Comparison of ENCODE assay signal across 21 cellular contexts in genomic region chr3:70298385-70298784, GRCh38. TPM values are rescaled to one million over a fixed set of nuclear protein-coding genes. Genes with fewer than 3 reads are reported as not detected.
"Had no signal": no experiment of that assay in that cellular context is flagged by ENCODE, and none has a peak within 500 bp of the region (broad histone marks: within the 10 kb centered on the region; RNA-seq: fewer than 3 reads in every experiment).

No MANE protein-coding gene starts in this region.

- H3K4me1 ChIP-seq: psoas muscle, right lobe of liver, spleen, stomach, thyroid gland had no signal

- H3K9me3 Mint-ChIP-seq: activated T-helper 1 cell treated with anti-CD3 and anti-CD28 coated beads, Interleukin-12 subunit alpha, Interleukin-12 subunit beta, Interleukin-2, Interleukin-4 antibody, amounts not matched to agents 30 ng/mL and 10 ng/mL and 1 ng/mL, durations not matched to agents 14 hours and 24 hours and 36 hours; endodermal cell; nephron had no signal

- H3K27ac Mint-ChIP-seq: activated T-helper 1 cell treated with anti-CD3 and anti-CD28 coated beads, Interleukin-12 subunit alpha, Interleukin-12 subunit beta, Interleukin-2, Interleukin-4 antibody, amounts not matched to agents 30 ng/mL and 10 ng/mL and 1 ng/mL, durations not matched to agents 14 hours and 24 hours and 36 hours; endodermal cell had no signal

- H3K27ac ChIP-seq: ascending aorta, dorsolateral prefrontal cortex, psoas muscle, right lobe of liver, spleen, stomach, thyroid gland had no signal

- H3K4me3 Mint-ChIP-seq: activated T-helper 1 cell treated with anti-CD3 and anti-CD28 coated beads, Interleukin-12 subunit alpha, Interleukin-12 subunit beta, Interleukin-2, Interleukin-4 antibody, amounts not matched to agents 30 ng/mL and 10 ng/mL and 1 ng/mL, durations not matched to agents 14 hours and 24 hours and 36 hours; endodermal cell; nephron had no signal

- H3K27me3 ChIP-seq: ascending aorta, right lobe of liver, spleen, stomach, thyroid gland had no signal

- FAIRE-seq: bronchial epithelial cell, urothelium cell line had no signal

- H3K36me3 ChIP-seq: ascending aorta, right lobe of liver, spleen, stomach, thyroid gland had no signal

- H3K9me3 ChIP-seq: ascending aorta, psoas muscle, right lobe of liver, spleen, stomach, thyroid gland had no signal

- H3K4me1 Mint-ChIP-seq: endodermal cell had no signal

- H3K4me3 ChIP-seq: ascending aorta, dorsolateral prefrontal cortex, psoas muscle, right lobe of liver, spleen, stomach, thyroid gland had no signal

- ATAC-seq: activated CD4-positive, CD25-positive, alpha-beta regulatory T cell treated with anti-CD3 and anti-CD28 coated beads, Interleukin-2, amount 50 U/mL, for 24 hours; psoas muscle; right lobe of liver had no signal

- DNase-seq: activated CD4-positive, alpha-beta T cell treated with anti-CD3 and anti-CD28 coated beads, Interleukin-2, amount 50 U/mL, for 1 hour; activated naive CD4-positive, alpha-beta T cell; dorsolateral prefrontal cortex; endodermal cell; erythroblast; psoas muscle; right lobe of liver; spleen; stimulated activated CD4-positive, alpha-beta T cell treated with anti-CD3 and anti-CD28 coated beads, Interleukin-2, amount 100 ng/mL, for 24 hours; stomach; thyroid gland had no signal

RNA-seq across cellular contexts. Expression of gene MDFIC2, which starts 14.1 kb away (rescaled TPM):
- total RNA-seq: activated CD8-positive, alpha-beta memory T cell treated with anti-CD3 and anti-CD28 coated beads for 36 hours; activated T-helper 1 cell treated with anti-CD3 and anti-CD28 coated beads, Interleukin-12 subunit alpha, Interleukin-12 subunit beta, Interleukin-2, Interleukin-4 antibody, amounts not matched to agents 30 ng/mL and 10 ng/mL and 1 ng/mL, durations not matched to agents 14 hours and 24 hours and 36 hours; ascending aorta; bronchial epithelial cell; chondrocyte; dorsolateral prefrontal cortex; endodermal cell; lower leg skin; osteoblast; psoas muscle; right lobe of liver; spleen; stomach; thyroid gland had no signal
- polyA plus RNA-seq: psoas muscle, spleen, stomach had no signal
